ENCODE assay signal across 11 cellular contexts in the genomic region with DNA sequence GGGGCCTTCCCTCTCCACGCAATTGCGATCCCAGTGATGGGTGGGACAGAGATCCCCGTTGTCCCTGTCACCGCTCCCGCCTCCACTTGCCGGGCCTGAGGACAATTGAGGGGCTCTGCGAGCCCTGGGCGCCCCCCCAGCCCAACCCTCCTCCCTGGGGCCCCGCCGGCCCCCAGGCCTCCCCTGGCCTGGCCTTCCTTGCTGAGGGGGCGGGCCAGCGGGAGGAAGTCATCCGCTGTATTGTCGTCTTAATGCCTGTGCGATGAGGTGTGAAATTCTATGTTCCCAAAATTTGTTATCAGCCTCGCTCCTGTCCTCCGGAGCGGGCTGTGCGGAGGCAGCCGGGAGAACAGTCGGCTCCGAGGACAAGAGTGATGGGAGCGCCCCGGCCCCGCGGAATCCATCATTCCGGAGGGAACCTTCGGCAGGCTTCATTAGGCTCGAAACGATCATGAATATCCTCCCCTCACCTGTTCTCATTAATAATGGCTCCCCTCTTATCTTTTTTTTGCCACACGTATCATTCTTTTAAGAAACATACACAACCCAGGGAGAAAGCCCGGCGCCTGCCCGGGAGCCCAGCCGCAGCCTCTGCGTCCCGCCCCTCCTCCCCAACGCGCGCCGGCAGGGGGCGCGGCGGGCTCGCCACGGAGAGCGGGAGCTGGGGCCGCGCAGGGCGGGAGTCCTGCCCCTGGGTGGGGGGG. TPM values are rescaled to one million over a fixed set of nuclear protein-coding genes. Genes with fewer than 3 reads are reported as not detected.
A peak's percentile ranks its signal among the peaks of the same experiment; 100 is the strongest.
DNase-seq lines count a peak whose midpoint lies in the region; ATAC-seq and TF ChIP-seq lines count a peak whose summit lies in the region.
"Had no signal": no experiment of that assay in that cellular context is flagged by ENCODE, and none has a peak within 500 bp of the region (broad histone marks: within the 10 kb centered on the region; RNA-seq: fewer than 3 reads in every experiment).

No MANE protein-coding gene starts in this region.

- DNase-seq in DND-41 (peak; percentile 46), PC-3 (peak; percentile 43), fibroblast of villous mesenchyme (ENCODE audit: low read depth) (peak; percentile 51), progenitor cell of endocrine pancreas (ENCODE audit: low spot score, unreplicated experiment) (no peak), KG1 (lab: John Stamatoyannopoulos, UW) (no peak), NCI-H2196 treated with DMSO at 0.1 percent for 48 hours (lab: John Stamatoyannopoulos, UW; ENCODE audit: unreplicated experiment) (no peak), middle frontal gyrus (ENCODE audit: extremely low spot score, low spot score) (no peak), NCI-H1694 (lab: John Stamatoyannopoulos, UW) (no peak)
- DNase-seq: activated naive CD4-positive, alpha-beta T cell treated with Interleukin-2 at 50 U/mL for 16 hours; NCI-H2029 had no signal

- peak overlapping the region; percentile 73 for H3K27ac Mint-ChIP-seq in progenitor cell of endocrine pancreas

- H3K27me3 ChIP-seq in DND-41 (ENCODE audit: insufficient read depth, low read length, poor library complexity) (peaks cover 5% of the 10 kb centered on the region), PC-3 (ENCODE audit: low read length) (no peaks in the 10 kb centered on the region)

- CTCF ChIA-PET in PC-3 (lab: Charles Lee) = interaction anchor here (0.6 kb wide), 2 partner anchors 19 to 270 kb away, joined by 3 to 4 read pairs; no protein-coding TSS in a partner anchor

- H2AFZ ChIP-seq in DND-41 (ENCODE audit: low read depth, low read length) (no peak overlapping the region), PC-3 (ENCODE audit: low read length) (peak overlapping the region; percentile 74)

- H3K4me2 ChIP-seq in DND-41 (ENCODE audit: insufficient read depth, low read length) (no peak overlapping the region), PC-3 (ENCODE audit: low read length) (peak overlapping the region; percentile 57; the same call in 1 of the 2 replicates)

- H3K4me1 ChIP-seq in DND-41 (ENCODE audit: insufficient read depth, low read length) (peaks cover 8% of the 10 kb centered on the region), PC-3 (ENCODE audit: insufficient read depth, low read length) (peaks cover 16% of the 10 kb centered on the region)

- H4K20me1 ChIP-seq in DND-41 (ENCODE audit: insufficient read depth, low read length) (0 out of 2 replicates have a peak, but pooled peaks cover 5% of the 10 kb centered on the region), PC-3 (ENCODE audit: low read length) (no peaks in the 10 kb centered on the region)

- H3K27ac ChIP-seq in DND-41 (ENCODE audit: low read length) (no peak overlapping the region), PC-3 (ENCODE audit: low read length) (no peak overlapping the region)

- H3K9ac ChIP-seq in DND-41 (ENCODE audit: low read depth, low read length) (no peak overlapping the region), PC-3 (ENCODE audit: low read length) (no peak overlapping the region)

- H3K9me3 ChIP-seq in DND-41 (ENCODE audit: insufficient read depth, low read length, severe bottlenecking) = no peaks in the 10 kb centered on the region
- no peaks in the 10 kb centered on the region for H3K9me3 ChIP-seq in PC-3 (ENCODE audit: low read length)

- POLR2A ChIA-PET in PC-3 (lab: Charles Lee; ENCODE audit: unreplicated experiment) = no interaction called here

- no peak overlapping the region for H3K4me3 ChIP-seq in DND-41 (ENCODE audit: low read depth in 1 of 2, low read length in 2 of 2)
- H3K4me3 ChIP-seq in PC-3 (ENCODE audit: low read length) = no peak overlapping the region
- H3K4me3 ChIP-seq in fibroblast of villous mesenchyme (ENCODE audit: low read depth, low read length) = peak overlapping the region; percentile 30

- intact Hi-C loops in PC-3 (cut with micrococcal nuclease) = no loop called here

- H3K36me3 ChIP-seq in DND-41 (ENCODE audit: insufficient read depth, low read length) (no peaks in the 10 kb centered on the region), PC-3 (ENCODE audit: low read depth, low read length) (no peaks in the 10 kb centered on the region)

- no peak overlapping the region for H3K4me3 Mint-ChIP-seq in progenitor cell of endocrine pancreas (ENCODE audit: low read depth)

- peaks cover 24% of the 10 kb centered on the region for H3K4me1 Mint-ChIP-seq in progenitor cell of endocrine pancreas (ENCODE audit: low read depth)

- H3K9me2 ChIP-seq in PC-3 (replicated peaks; ENCODE audit: low read length) = no peaks in the 10 kb centered on the region

- ATAC-seq in DND-41 (ENCODE audit: insufficient read depth, low read depth) = peak; percentile 62; the same call in 2 of the 3 replicates
- ATAC-seq in PC-3 = peak; percentile 44

- no TSS peak for BruUV-seq in PC-3 (replicated peaks; lab: Mats Ljungman, UMichigan)

- no peaks in the 10 kb centered on the region for H3K36me3 Mint-ChIP-seq in progenitor cell of endocrine pancreas (ENCODE audit: insufficient read depth)

- H3F3A ChIP-seq in PC-3 (ENCODE audit: low read length, unreplicated experiment) = no peaks in the 10 kb centered on the region

- H3K79me2 ChIP-seq in DND-41 (ENCODE audit: insufficient read depth, low read length) (no peaks in the 10 kb centered on the region), PC-3 (ENCODE audit: low read length) (no peaks in the 10 kb centered on the region)

- TF ChIP-seq CTCF in DND-41 (IDR thresholded peaks at IDR 0.05; ENCODE audit: borderline replicate concordance, extremely low read depth, low read length, poor library complexity, severe bottlenecking) (peak; percentile 65), PC-3 (conservative IDR thresholded peaks at IDR 0.05; ENCODE audit: low read depth, low read length) (peak; percentile 63), fibroblast of villous mesenchyme (IDR thresholded peaks at IDR 0.05; ENCODE audit: insufficient read depth, low read depth, low read length) (peak; percentile 69), progenitor cell of endocrine pancreas (IDR thresholded peaks at IDR 0.05; ENCODE audit: unreplicated experiment) (peak; percentile 46)

- H3K27me3 Mint-ChIP-seq in progenitor cell of endocrine pancreas = peaks cover 23% of the 10 kb centered on the region

- no peaks in the 10 kb centered on the region for H3K9me3 Mint-ChIP-seq in progenitor cell of endocrine pancreas (ENCODE audit: low read depth)

RNA-seq across cellular contexts. Expression of a gene that starts 17.3 kb away (rescaled TPM):
- total RNA-seq in PC-3 (2014; rRNA removed) (not detected in 2 replicates), fibroblast of villous mesenchyme (not detected in 2 replicates), progenitor cell of endocrine pancreas (5,491 and 5,856 TPM in 2 replicates)
- total RNA-seq: pulmonary artery endothelial cell had no signal

Comparison
In these comparisons a context has a peak if more than half of its experiments do, and no peak if none do; other contexts are left out.
1. DNase-seq: peak in DND-41 (single experiment), PC-3 (single experiment) and fibroblast of villous mesenchyme (single experiment); none in progenitor cell of endocrine pancreas (single experiment), KG1 (single experiment), NCI-H2196 treated with DMSO at 0.1 percent for 48 hours (single experiment), middle frontal gyrus (single experiment) and NCI-H1694 (single experiment).
2. RNA of a gene that starts 17.3 kb away (total RNA-seq): 5,491 to 5,856 TPM in progenitor cell of endocrine pancreas; not detected in PC-3 and not detected in fibroblast of villous mesenchyme; every median in the first group is over 1,000 times any median in the second.
3. Peak in every context shown above with its lines, with median percentiles within 50 percentile points of each other: CTCF ChIP-seq.